In the genomic region with DNA sequence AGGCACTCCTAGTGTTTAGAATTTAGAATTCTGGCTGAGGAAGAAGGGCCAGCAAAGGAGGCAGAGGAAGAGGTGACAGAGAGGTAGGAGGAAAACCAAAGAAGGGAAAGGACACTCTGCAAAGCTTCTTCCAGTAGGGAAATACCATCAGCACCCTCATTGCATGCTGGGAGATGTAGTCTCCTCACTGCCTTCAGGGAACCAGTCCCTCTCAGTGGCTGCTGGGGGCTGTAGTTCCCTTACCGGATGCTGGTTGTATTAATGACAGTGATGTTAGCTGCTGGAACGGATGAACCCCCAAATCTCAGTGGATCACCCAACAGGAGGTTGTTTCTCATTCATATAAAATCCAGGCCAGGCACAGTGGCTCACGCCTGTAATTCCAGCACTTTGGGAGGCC, we compare ENCODE assay signal across 1 cellular context.
TF ChIP-seq lines count a peak whose summit lies in the region.

No MANE protein-coding gene starts in this region.

TF ChIP-seq in GM12878, 131 proteins besides CTCF, POLR2A, EP300 and RAD21:
- TF ChIP-seq IRF4 (IDR thresholded peaks at IDR 0.05; ENCODE audit: low read depth, low read length) (peak; percentile 67; the same call in 1 of the 2 replicates), ATF7 (IDR thresholded peaks at IDR 0.05; ENCODE audit: low read depth) (peak; percentile 49), GATAD2B (conservative IDR thresholded peaks at IDR 0.05; ENCODE audit: low read depth) (no peak), EGR1 (IDR thresholded peaks at IDR 0.05; ENCODE audit: borderline replicate concordance in 1 of 2, low read depth in 2 of 2, low read length in 2 of 2) (no peak), TARDBP (IDR thresholded peaks at IDR 0.05; ENCODE audit: borderline replicate concordance) (peak; percentile 89), NBN (IDR thresholded peaks at IDR 0.05) (no peak), FOXM1 (IDR thresholded peaks at IDR 0.05; ENCODE audit: low read depth, low read length) (no peak), RB1 (IDR thresholded peaks at IDR 0.05; ENCODE audit: borderline replicate concordance) (no peak), CREB1 (IDR thresholded peaks at IDR 0.05; ENCODE audit: low read depth) (peak; percentile 69; the same call in 1 of the 2 replicates), CHD2 (IDR thresholded peaks at IDR 0.05; ENCODE audit: borderline replicate concordance, low read depth, low read length) (peak; percentile 72; the same call in 1 of the 2 replicates), SP1 (IDR thresholded peaks at IDR 0.05; ENCODE audit: low read depth, low read length) (no peak), ZNF622 (IDR thresholded peaks at IDR 0.05) (no peak), YY1 (IDR thresholded peaks at IDR 0.05; ENCODE audit: low read depth, low read length) (peak; percentile 85), E4F1 (IDR thresholded peaks at IDR 0.05; ENCODE audit: borderline replicate concordance, partially characterized antibody) (no peak), CREM (IDR thresholded peaks at IDR 0.05; ENCODE audit: low read depth) (peak; percentile 89), NRF1 (conservative IDR thresholded peaks at IDR 0.05; ENCODE audit: low read depth, low read length) (no peak), ZZZ3 (IDR thresholded peaks at IDR 0.05; ENCODE audit: control insufficient read depth, insufficient read length, low read depth) (no peak), SIX5 (IDR thresholded peaks at IDR 0.05; ENCODE audit: low read depth, low read length, severe bottlenecking) (peak; percentile 99), REST (IDR thresholded peaks at IDR 0.05; ENCODE audit: low read depth, low read length) (no peak), HCFC1 (IDR thresholded peaks at IDR 0.05; ENCODE audit: low read length) (peak; percentile 98), IKZF2 (IDR thresholded peaks at IDR 0.05) (0 out of 4 replicates have a peak, but pooled peaks of 1 of the 2 experiments have one; percentile 15), PKNOX1 (IDR thresholded peaks at IDR 0.05) (peak; percentile 19; the same call in 1 of the 2 replicates), ZBTB11 (CRISPR knock-in tag; IDR thresholded peaks at IDR 0.05) (no peak), NR2C1 (IDR thresholded peaks at IDR 0.05) (peak; percentile 29; the same call in 1 of the 2 replicates), ESRRA (IDR thresholded peaks at IDR 0.05; ENCODE audit: low read length) (no peak), ELK1 (IDR thresholded peaks at IDR 0.05; ENCODE audit: low read depth, low read length) (0 out of 2 replicates have a peak, but pooled peaks have one; percentile 25), HDGF (IDR thresholded peaks at IDR 0.05) (peak; percentile 68; the same call in 1 of the 2 replicates), RELB (IDR thresholded peaks at IDR 0.05; ENCODE audit: low read depth) (0 out of 2 replicates have a peak, but pooled peaks have one; percentile 47), IKZF1 (conservative IDR thresholded peaks at IDR 0.05) (peak; percentile 94), SMAD5 (IDR thresholded peaks at IDR 0.05; ENCODE audit: low read depth) (no peak), PAX5 (IDR thresholded peaks at IDR 0.05; ENCODE audit: borderline replicate concordance, low read depth, low read length) (no peak), POU2F2 (IDR thresholded peaks at IDR 0.05; ENCODE audit: borderline replicate concordance, low read depth, low read length) (peak; percentile 35; the same call in 1 of the 3 replicates), CHD4 (IDR thresholded peaks at IDR 0.05) (no peak), SREBF1 (IDR thresholded peaks at IDR 0.05; ENCODE audit: low read length) (peak; percentile 82), BRCA1 (IDR thresholded peaks at IDR 0.05; ENCODE audit: low read depth, low read length) (no peak)
- TF ChIP-seq, protein P1, sequence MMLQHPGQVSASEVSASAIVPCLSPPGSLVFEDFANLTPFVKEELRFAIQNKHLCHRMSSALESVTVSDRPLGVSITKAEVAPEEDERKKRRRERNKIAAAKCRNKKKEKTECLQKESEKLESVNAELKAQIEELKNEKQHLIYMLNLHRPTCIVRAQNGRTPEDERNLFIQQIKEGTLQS (IDR thresholded peaks at IDR 0.05; ENCODE audit: borderline replicate concordance, extremely low read depth, low read depth, low read length) = 0 out of 2 replicates have a peak, but pooled peaks have one; percentile 29
- TF ChIP-seq, protein P2, sequence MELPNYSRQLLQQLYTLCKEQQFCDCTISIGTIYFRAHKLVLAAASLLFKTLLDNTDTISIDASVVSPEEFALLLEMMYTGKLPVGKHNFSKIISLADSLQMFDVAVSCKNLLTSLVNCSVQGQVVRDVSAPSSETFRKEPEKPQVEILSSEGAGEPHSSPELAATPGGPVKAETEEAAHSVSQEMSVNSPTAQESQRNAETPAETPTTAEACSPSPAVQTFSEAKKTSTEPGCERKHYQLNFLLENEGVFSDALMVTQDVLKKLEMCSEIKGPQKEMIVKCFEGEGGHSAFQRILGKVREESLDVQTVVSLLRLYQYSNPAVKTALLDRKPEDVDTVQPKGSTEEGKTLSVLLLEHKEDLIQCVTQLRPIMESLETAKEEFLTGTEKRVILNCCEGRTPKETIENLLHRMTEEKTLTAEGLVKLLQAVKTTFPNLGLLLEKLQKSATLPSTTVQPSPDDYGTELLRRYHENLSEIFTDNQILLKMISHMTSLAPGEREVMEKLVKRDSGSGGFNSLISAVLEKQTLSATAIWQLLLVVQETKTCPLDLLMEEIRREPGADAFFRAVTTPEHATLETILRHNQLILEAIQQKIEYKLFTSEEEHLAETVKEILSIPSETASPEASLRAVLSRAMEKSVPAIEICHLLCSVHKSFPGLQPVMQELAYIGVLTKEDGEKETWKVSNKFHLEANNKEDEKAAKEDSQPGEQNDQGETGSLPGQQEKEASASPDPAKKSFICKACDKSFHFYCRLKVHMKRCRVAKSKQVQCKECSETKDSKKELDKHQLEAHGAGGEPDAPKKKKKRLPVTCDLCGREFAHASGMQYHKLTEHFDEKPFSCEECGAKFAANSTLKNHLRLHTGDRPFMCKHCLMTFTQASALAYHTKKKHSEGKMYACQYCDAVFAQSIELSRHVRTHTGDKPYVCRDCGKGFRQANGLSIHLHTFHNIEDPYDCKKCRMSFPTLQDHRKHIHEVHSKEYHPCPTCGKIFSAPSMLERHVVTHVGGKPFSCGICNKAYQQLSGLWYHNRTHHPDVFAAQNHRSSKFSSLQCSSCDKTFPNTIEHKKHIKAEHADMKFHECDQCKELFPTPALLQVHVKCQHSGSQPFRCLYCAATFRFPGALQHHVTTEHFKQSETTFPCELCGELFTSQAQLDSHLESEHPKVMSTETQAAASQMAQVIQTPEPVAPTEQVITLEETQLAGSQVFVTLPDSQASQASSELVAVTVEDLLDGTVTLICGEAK (IDR thresholded peaks at IDR 0.05; ENCODE audit: borderline replicate concordance) = peak; percentile 42; the same call in 1 of the 2 replicates
